Comparison of ENCODE assay signal across 1 cellular context in genomic region chr17:45006927-45007461, GRCh38.
TF ChIP-seq lines count a peak whose summit lies in the region.

No MANE protein-coding gene starts in this region.

TF ChIP-seq in HEK293, 187 proteins besides CTCF, POLR2A, EP300 and RAD21 (continued from another document):
- TF ChIP-seq ZNF692 (tag by site-specific recombination; IDR thresholded peaks at IDR 0.05) (peak; percentile 89), GLIS1 (tag by site-specific recombination; IDR thresholded peaks at IDR 0.05) (peak; percentile 58), ZNF394 (tag by site-specific recombination; IDR thresholded peaks at IDR 0.05; ENCODE audit: borderline replicate concordance) (no peak)
